ENCODE assay signal across 11 cellular contexts in the genomic region with DNA sequence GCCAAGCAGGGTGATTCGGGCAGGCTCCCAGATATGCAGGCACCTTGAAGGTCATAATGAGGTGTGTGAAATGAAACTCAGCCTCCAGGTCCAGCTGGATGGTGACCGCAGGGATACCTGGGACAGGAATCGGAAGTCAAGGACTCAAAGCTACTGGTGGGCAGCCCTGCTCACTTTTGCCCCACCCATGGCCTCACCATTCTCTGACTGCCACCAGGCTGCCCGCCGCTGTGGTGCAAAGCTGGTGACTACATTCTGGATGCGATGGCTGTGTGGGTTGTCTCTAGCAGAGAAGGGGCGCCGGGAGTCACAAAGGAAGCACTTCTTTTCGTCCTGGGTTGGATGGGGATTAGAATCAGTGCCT. TPM values are rescaled to one million over a fixed set of nuclear protein-coding genes. Genes with fewer than 3 reads are reported as not detected.
DNase-seq lines count a peak whose midpoint lies in the region; TF ChIP-seq lines count a peak whose summit lies in the region.
"Had no signal": no experiment of that assay in that cellular context is flagged by ENCODE, and none has a peak within 500 bp of the region (broad histone marks: within the 10 kb centered on the region; RNA-seq: fewer than 3 reads in every experiment).

No MANE protein-coding gene starts in this region.

- no peaks in the 10 kb centered on the region for H3K27me3 Mint-ChIP-seq in Calu3 (ENCODE audit: unreplicated experiment)
- peaks cover 16% of the 10 kb centered on the region for H3K27me3 Mint-ChIP-seq in activated CD4-positive, alpha-beta T cell treated with anti-CD3 and anti-CD28 coated beads, Interleukin-2, amount 10 ng/mL, durations not matched to agents 7 days and 5 days

- H3K4me3 Mint-ChIP-seq in Calu3 (ENCODE audit: low read depth, unreplicated experiment), result peak overlapping the region; percentile 81
- no peak overlapping the region for H3K4me3 Mint-ChIP-seq in activated CD4-positive, alpha-beta T cell treated with anti-CD3 and anti-CD28 coated beads, Interleukin-2, amount 10 ng/mL, durations not matched to agents 7 days and 5 days
- H3K4me3 Mint-ChIP-seq: T-helper 17 cell had no signal

- CTCF ChIA-PET in Calu3 (lab: Charles Lee), result interaction anchor here (0.6 kb wide), 2 partner anchors 63 to 219 kb away, joined by 4 to 5 read pairs; no protein-coding TSS in a partner anchor
- CTCF ChIA-PET in activated CD4-positive, alpha-beta T cell treated with anti-CD3 and anti-CD28 coated beads, Interleukin-2, amount 10 ng/mL, durations not matched to agents 7 days and 5 days (lab: Charles Lee), result interaction anchor here (0.5 to 3.8 kb wide), 4 partner anchors 11 to 782 kb away, joined by 3 to 11 read pairs (median 6); a partner anchor contains a TSS

- DNase-seq in Calu3 (no peak), astrocyte of the hippocampus (ENCODE audit: low read depth, low spot score) (peak; percentile 13), retinal pigment epithelial cell (ENCODE audit: low read depth) (no peak), NCI-H1436 treated with DMSO at 0.1 percent for 48 hours (lab: John Stamatoyannopoulos, UW) (no peak), AG08396 (ENCODE audit: low spot score) (no peak), UCSD-AML1 (lab: John Stamatoyannopoulos, UW; ENCODE audit: unreplicated experiment) (no peak)
- DNase-seq in activated CD4-positive, alpha-beta T cell treated with anti-CD3 and anti-CD28 coated beads, Interleukin-2, amount 10 ng/mL, durations not matched to agents 7 days and 5 days, result no peak
- DNase-seq: activated gamma-delta T cell, DMS153, T-helper 17 cell had no signal

- H3K27ac Mint-ChIP-seq in Calu3 (ENCODE audit: unreplicated experiment), result peak overlapping the region; percentile 86
- H3K27ac Mint-ChIP-seq in activated CD4-positive, alpha-beta T cell treated with anti-CD3 and anti-CD28 coated beads, Interleukin-2, amount 10 ng/mL, durations not matched to agents 7 days and 5 days, result no peak overlapping the region
- H3K27ac Mint-ChIP-seq: T-helper 17 cell had no signal

- POLR2A ChIA-PET in activated CD4-positive, alpha-beta T cell treated with anti-CD3 and anti-CD28 coated beads, Interleukin-2, amount 10 ng/mL, durations not matched to agents 7 days and 5 days (lab: Charles Lee), result no interaction called here

- no TSS peak for BruUV-seq in Calu3 (replicated peaks; lab: Mats Ljungman, UMichigan)

- H3K36me3 Mint-ChIP-seq in Calu3 (ENCODE audit: insufficient read depth, unreplicated experiment), result peaks cover 37% of the 10 kb centered on the region
- no peaks in the 10 kb centered on the region for H3K36me3 Mint-ChIP-seq in activated CD4-positive, alpha-beta T cell treated with anti-CD3 and anti-CD28 coated beads, Interleukin-2, amount 10 ng/mL, durations not matched to agents 7 days and 5 days (ENCODE audit: low read depth)

- H3K9me3 Mint-ChIP-seq in Calu3 (ENCODE audit: low read depth, unreplicated experiment), result no peaks in the 10 kb centered on the region
- H3K9me3 Mint-ChIP-seq in activated CD4-positive, alpha-beta T cell treated with anti-CD3 and anti-CD28 coated beads, Interleukin-2, amount 10 ng/mL, durations not matched to agents 7 days and 5 days, result no peaks in the 10 kb centered on the region

- TF ChIP-seq CTCF in Calu3 (IDR thresholded peaks at IDR 0.05; ENCODE audit: unreplicated experiment), result no peak
- TF ChIP-seq CTCF in retinal pigment epithelial cell (conservative IDR thresholded peaks at IDR 0.05; ENCODE audit: low read depth, low read length), result no peak

- H3K4me1 Mint-ChIP-seq in Calu3 (ENCODE audit: low read depth, unreplicated experiment), result peaks cover 24% of the 10 kb centered on the region
- peaks cover 3% of the 10 kb centered on the region for H3K4me1 Mint-ChIP-seq in activated CD4-positive, alpha-beta T cell treated with anti-CD3 and anti-CD28 coated beads, Interleukin-2, amount 10 ng/mL, durations not matched to agents 7 days and 5 days

- H3K4me3 ChIP-seq in iPS-11a (ENCODE audit: low read depth, low read length) (peak overlapping the region; percentile 78), retinal pigment epithelial cell (ENCODE audit: low read length) (peak overlapping the region; percentile 64)

- intact Hi-C loops in Calu3 (cut with micrococcal nuclease; ENCODE audit: unreplicated experiment), result no loop called here

RNA-seq across cellular contexts. Expression of a gene that starts 0.8 kb away (rescaled TPM):
- 288 and 316 TPM in 2 replicates for total RNA-seq in Calu3 (2022)
- not detected for total RNA-seq in activated CD4-positive, alpha-beta T cell treated with anti-CD3 and anti-CD28 coated beads, Interleukin-2, amount 10 ng/mL, durations not matched to agents 7 days and 5 days

RNA-seq across cellular contexts. Expression of a gene that starts 11.4 kb away (rescaled TPM):
- 44.3 and 51.0 TPM in 2 replicates for total RNA-seq in Calu3 (2022)
- 10 to 100 TPM; 63.5 to 72.6 TPM for total RNA-seq in activated CD4-positive, alpha-beta T cell treated with anti-CD3 and anti-CD28 coated beads, Interleukin-2, amount 10 ng/mL, durations not matched to agents 7 days and 5 days

RNA-seq across cellular contexts. Expression of a gene that starts 27.5 kb away (rescaled TPM):
- total RNA-seq in Calu3 (2022), result 179 and 248 TPM in 2 replicates
- 100 to 1,000 TPM; 246 to 326 TPM for total RNA-seq in activated CD4-positive, alpha-beta T cell treated with anti-CD3 and anti-CD28 coated beads, Interleukin-2, amount 10 ng/mL, durations not matched to agents 7 days and 5 days

RNA-seq across cellular contexts. Expression of a gene that starts 34.1 kb away (rescaled TPM):
- 19.2 and 20.2 TPM in 2 replicates for total RNA-seq in Calu3 (2022)
- 10 to 100 TPM; 21.7 to 22.2 TPM for total RNA-seq in activated CD4-positive, alpha-beta T cell treated with anti-CD3 and anti-CD28 coated beads, Interleukin-2, amount 10 ng/mL, durations not matched to agents 7 days and 5 days

RNA-seq across cellular contexts. Expression of a gene that starts 38.2 kb away (rescaled TPM):
- 97.8 and 107 TPM in 2 replicates for total RNA-seq in Calu3 (2022)
- total RNA-seq in activated CD4-positive, alpha-beta T cell treated with anti-CD3 and anti-CD28 coated beads, Interleukin-2, amount 10 ng/mL, durations not matched to agents 7 days and 5 days, result 100 to 1,000 TPM; 140 to 164 TPM

Comparison
In these comparisons a context has a peak if more than half of its experiments do, and no peak if none do; other contexts are left out.
1. RNA of a gene that starts 0.8 kb away (total RNA-seq): 288 to 316 TPM in Calu3; not detected in activated CD4-positive, alpha-beta T cell treated with anti-CD3 and anti-CD28 coated beads, Interleukin-2, amount 10 ng/mL, durations not matched to agents 7 days and 5 days; every median in the first group is over 100 times any median in the second.